In genomic region chr7:127362364-127363027, GRCh38 we compare ENCODE assay signal across 20 cellular contexts.
"Had no signal": no experiment of that assay in that cellular context is flagged by ENCODE, and none has a peak within 500 bp of the region (broad histone marks: within the 10 kb centered on the region; RNA-seq: fewer than 3 reads in every experiment).

No MANE protein-coding gene starts in this region.

- DNase-seq: IMR-90, Kasumi-1, NCI-H1092, NCI-H1105 treated with DMSO at 0.1 percent for 48 hours, NCI-H1417 treated with DMSO at 0.1 percent for 48 hours, NCI-H146, NCI-H1694 treated with DMSO at 0.1 percent for 48 hours, NCI-H1930, NCI-H2081, NCI-H2107, NCI-H2227 treated with DMSO at 0.1 percent for 48 hours, NCI-H524, NCI-H526 treated with DMSO at 0.1 percent for 48 hours, NCI-H748 treated with DMSO at 0.1 percent for 48 hours, RPMI8226, SHP77 treated with DMSO at 0.1 percent for 48 hours, SJCRH30 had no signal

- ATAC-seq: HepG2, SK-N-SH treated with all-trans-retinoic acid at 6 μM for 48 hours had no signal

- H3K27ac ChIP-seq: KMS-11, SJCRH30 had no signal

- H3K9me3 ChIP-seq: SJCRH30 had no signal

- H3K4me3 ChIP-seq: SJCRH30 had no signal

- H3K4me1 ChIP-seq: SJCRH30 had no signal

- H3K27me3 ChIP-seq: SJCRH30 had no signal
